Comparison of ENCODE assay signal across 8 cellular contexts in the genomic region with DNA sequence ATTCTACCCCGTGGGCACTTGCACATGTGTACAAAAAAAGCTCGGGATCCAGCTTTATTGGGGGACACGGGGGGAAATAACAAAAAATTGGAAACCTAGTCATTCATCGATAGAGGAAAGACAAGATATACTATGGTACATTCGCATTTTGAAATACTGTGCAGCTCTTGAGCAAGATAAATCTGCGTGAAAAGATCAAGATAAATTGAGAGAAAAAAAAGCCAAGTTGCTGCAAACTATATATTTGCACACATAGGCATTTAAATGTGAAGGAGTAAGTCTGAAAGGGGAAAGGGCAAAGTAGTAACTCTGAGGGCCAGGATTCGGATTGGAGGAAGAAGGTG. TPM values are rescaled to one million over a fixed set of nuclear protein-coding genes. Genes with fewer than 3 reads are reported as not detected.
DNase-seq lines count a peak whose midpoint lies in the region; ATAC-seq, FAIRE-seq and TF ChIP-seq lines count a peak whose summit lies in the region.

No MANE protein-coding gene starts in this region.

- intact Hi-C loops in left ventricle myocardium inferior (cut with micrococcal nuclease) (no loop called here), left cardiac atrium (cut with DNase I) (no loop called here)

- H3K27me3 ChIP-seq in left ventricle myocardium inferior (ENCODE audit: low read depth), result no peaks in the 10 kb centered on the region
- H3K27me3 ChIP-seq in bronchial epithelial cell (ENCODE audit: control insufficient read depth, insufficient read depth, low read length), result no peaks in the 10 kb centered on the region
- H3K27me3 ChIP-seq in mononuclear cell (ENCODE audit: insufficient read depth, low read length), result no peaks in the 10 kb centered on the region

- no peak for DNase-seq in left ventricle myocardium inferior
- DNase-seq in left cardiac atrium, result no peak
- no peak for DNase-seq in bronchial epithelial cell (ENCODE audit: low read depth)

- FAIRE-seq in bronchial epithelial cell (lab: Jason Lieb, UNC), result no peak

- H3K4me3 ChIP-seq in left ventricle myocardium inferior, result peak overlapping the region; percentile 77
- H3K4me3 ChIP-seq in bronchial epithelial cell (ENCODE audit: low read depth, low read length), result peak overlapping the region; percentile 83
- peak overlapping the region; percentile 90 for H3K4me3 ChIP-seq in mononuclear cell (ENCODE audit: low read length)

- H3K27ac ChIP-seq in left ventricle myocardium inferior (replicated peaks), result peak overlapping the region; percentile 92

- no peaks in the 10 kb centered on the region for H3K9me3 ChIP-seq in left ventricle myocardium inferior (replicated peaks)
- no peaks in the 10 kb centered on the region for H3K9me3 ChIP-seq in mononuclear cell (ENCODE audit: low read depth, low read length)

- peaks cover 41% of the 10 kb centered on the region for H3K4me1 ChIP-seq in left ventricle myocardium inferior
- peaks cover 44% of the 10 kb centered on the region for H3K4me1 ChIP-seq in mononuclear cell (ENCODE audit: insufficient read depth, low read length)

- TF ChIP-seq CTCF in left ventricle myocardium inferior (IDR thresholded peaks at IDR 0.05; ENCODE audit: borderline replicate concordance), result no peak
- no peak for TF ChIP-seq CTCF in bronchial epithelial cell (IDR thresholded peaks at IDR 0.05; ENCODE audit: insufficient read depth, low read length, severe bottlenecking)

- peaks cover 5% of the 10 kb centered on the region for H3K36me3 ChIP-seq in left ventricle myocardium inferior
- H3K36me3 ChIP-seq in bronchial epithelial cell (ENCODE audit: control insufficient read depth, insufficient read depth, low read length), result no peaks in the 10 kb centered on the region

- ATAC-seq in left cardiac atrium (no peak), HG03097 (IDR thresholded peaks at IDR 0.05; ENCODE audit: low FRiP score, unreplicated experiment) (no peak), HG03439 (IDR thresholded peaks at IDR 0.05; ENCODE audit: unreplicated experiment) (no peak), GM19463 (IDR thresholded peaks at IDR 0.05; ENCODE audit: unreplicated experiment) (no peak), GM18520 (IDR thresholded peaks at IDR 0.05; ENCODE audit: unreplicated experiment) (no peak)

RNA-seq across cellular contexts. Expression of gene UBR1, which starts 0.6 kb away (rescaled TPM):
- total RNA-seq in left ventricle myocardium inferior (24.2 TPM), left cardiac atrium (10 to 100 TPM; 18.0 to 21.5 TPM), bronchial epithelial cell (15.9 and 18.4 TPM in 2 replicates), mononuclear cell (44.7 TPM)

RNA-seq across cellular contexts. Expression of gene TMEM62, which starts 26.9 kb away (rescaled TPM):
- total RNA-seq in left ventricle myocardium inferior (12.2 TPM), left cardiac atrium (10 to 100 TPM; 10.3 to 11.1 TPM), bronchial epithelial cell (22.5 and 26.1 TPM in 2 replicates), mononuclear cell (28.8 TPM)
